10 cellular contexts compared by ENCODE assay signal in the genomic region with DNA sequence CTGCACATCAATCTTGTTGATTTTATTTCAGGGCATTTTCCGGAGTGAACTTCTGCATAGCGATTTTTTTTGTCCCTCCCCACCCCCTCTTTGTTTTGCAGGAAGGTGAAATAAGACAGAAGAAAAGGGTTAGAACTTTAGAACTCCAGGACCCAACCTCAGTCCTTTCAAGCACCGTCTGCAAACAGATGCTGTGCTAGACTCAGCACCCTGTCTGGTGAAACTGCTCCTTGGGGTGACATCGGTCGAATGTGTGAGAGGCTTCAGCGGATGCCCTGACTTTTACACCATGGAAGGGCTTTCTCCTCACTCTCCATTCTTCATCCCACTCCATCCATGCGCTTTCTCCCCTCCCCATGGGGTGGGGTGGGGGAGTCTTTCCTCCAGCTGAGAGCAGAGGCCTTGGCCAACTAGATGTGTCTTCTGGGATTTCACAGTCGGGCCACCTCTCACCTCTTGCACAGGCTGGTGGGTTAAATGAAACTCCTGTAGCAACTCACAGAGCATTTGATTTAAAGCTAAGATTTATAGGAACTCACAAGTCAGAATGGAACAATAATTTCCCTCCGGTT. TPM values are rescaled to one million over a fixed set of nuclear protein-coding genes. Genes with fewer than 3 reads are reported as not detected.
DNase-seq lines count a peak whose midpoint lies in the region; ATAC-seq and TF ChIP-seq lines count a peak whose summit lies in the region.
"Had no signal": no experiment of that assay in that cellular context is flagged by ENCODE, and none has a peak within 500 bp of the region (broad histone marks: within the 10 kb centered on the region; RNA-seq: fewer than 3 reads in every experiment).

No MANE protein-coding gene starts in this region.

- H3K36me3 ChIP-seq in GM06990 (ENCODE audit: control insufficient read depth, insufficient read depth, low read length) (no peaks in the 10 kb centered on the region), parathyroid adenoma (ENCODE audit: control insufficient read depth, insufficient read depth, low read length) (no peaks in the 10 kb centered on the region)

- no peaks in the 10 kb centered on the region for H3K4me1 ChIP-seq in parathyroid adenoma

- POLR2A ChIA-PET in WTC11 (lab: Charles Lee) = interaction anchor here (0.6 to 0.8 kb wide), 3 partner anchors 23 to 446 kb away, joined by 3 to 5 read pairs (median 3); no protein-coding TSS in a partner anchor

- no peak for ATAC-seq in WTC11
- ATAC-seq in HG02981 (IDR thresholded peaks at IDR 0.05; ENCODE audit: unreplicated experiment) = no peak
- ATAC-seq in HG02763 (IDR thresholded peaks at IDR 0.05; ENCODE audit: unreplicated experiment) = no peak

- H3K4me3 Mint-ChIP-seq in WTC11 = peak overlapping the region; percentile 73

- peak overlapping the region; percentile 79 for H2AFZ ChIP-seq in parathyroid adenoma

- CTCF ChIA-PET in WTC11 (lab: Charles Lee) = interaction anchor here (0.6 to 2.2 kb wide), 3 partner anchors 31 to 673 kb away, joined by 3 to 13 read pairs (median 3); no protein-coding TSS in a partner anchor

- H3K27me3 ChIP-seq in GM06990 (replicated peaks; ENCODE audit: control insufficient read depth, insufficient read depth, low read length) (no peaks in the 10 kb centered on the region; the same call in 1 of the 2 replicates), dorsolateral prefrontal cortex (peaks cover 0 to 25% (median 0%) of the 10 kb centered on the region in 45 donors), parathyroid adenoma (ENCODE audit: control insufficient read depth, insufficient read depth, low read length) (no peaks in the 10 kb centered on the region)

- H3K36me3 Mint-ChIP-seq in WTC11 = peaks cover 6% of the 10 kb centered on the region

- peaks cover 6% of the 10 kb centered on the region for H3K9me3 Mint-ChIP-seq in WTC11

- H3K27me3 Mint-ChIP-seq in WTC11 (ENCODE audit: low read depth) = peaks cover 61% of the 10 kb centered on the region

- no peak overlapping the region for H3K27ac ChIP-seq in dorsolateral prefrontal cortex
- H3K27ac ChIP-seq in parathyroid adenoma = no peak overlapping the region

- DNase-seq in GM06990 (ENCODE audit: extremely low read depth, insufficient read length) (peak; percentile 13), WTC11 (ENCODE audit: low spot score) (no peak), dorsolateral prefrontal cortex (no peak), COLO668 (lab: John Stamatoyannopoulos, UW; ENCODE audit: unreplicated experiment) (no peak), putamen (ENCODE audit: low spot score) (no peak)
- DNase-seq: NCI-H2107 had no signal

- no peak overlapping the region; the same call in 1 of the 2 replicates for H3K27ac Mint-ChIP-seq in WTC11

- no peaks in the 10 kb centered on the region for H3K79me2 ChIP-seq in parathyroid adenoma

- TF ChIP-seq CTCF in GM06990 (IDR thresholded peaks at IDR 0.05; ENCODE audit: insufficient read depth, low read length, poor library complexity, severe bottlenecking) (no peak), WTC11 (IDR thresholded peaks at IDR 0.05) (no peak), dorsolateral prefrontal cortex (IDR thresholded peaks at IDR 0.05 in 54 of 56, conservative IDR thresholded peaks at IDR 0.05 in 2 of 56; ENCODE audit: low read depth in 1 of 56, partially characterized antibody in 56 of 56) (no peak), parathyroid adenoma (IDR thresholded peaks at IDR 0.05) (no peak)

- H3K4me2 ChIP-seq in parathyroid adenoma (ENCODE audit: low read length) = peak overlapping the region; percentile 72

- H3K9ac ChIP-seq in parathyroid adenoma = no peak overlapping the region

- no peaks in the 10 kb centered on the region for H3K9me3 ChIP-seq in parathyroid adenoma (ENCODE audit: control insufficient read depth, low read length)

- peak overlapping the region; percentile 54 for H3K4me3 ChIP-seq in GM06990 (replicated peaks; ENCODE audit: low read depth, low read length)
- H3K4me3 ChIP-seq in dorsolateral prefrontal cortex = peak overlapping the region in 46 of 59 donors; percentile 31 to 69 (median 54)
- no peak overlapping the region for H3K4me3 ChIP-seq in parathyroid adenoma (ENCODE audit: low read depth, low read length)

- intact Hi-C loops in dorsolateral prefrontal cortex (cut with DNase I) = no loop called here

- H3K4me1 Mint-ChIP-seq in WTC11 = peaks cover 23% of the 10 kb centered on the region

TF ChIP-seq in WTC11, 78 proteins besides CTCF, POLR2A, EP300 and RAD21 (continues in another document):
- TF ChIP-seq ZNF263 (CRISPR knock-in tag; IDR thresholded peaks at IDR 0.05; ENCODE audit: low read depth) = no peak
- TF ChIP-seq ATF1 (CRISPR knock-in tag; IDR thresholded peaks at IDR 0.05) = no peak
- TF ChIP-seq, protein P1, sequence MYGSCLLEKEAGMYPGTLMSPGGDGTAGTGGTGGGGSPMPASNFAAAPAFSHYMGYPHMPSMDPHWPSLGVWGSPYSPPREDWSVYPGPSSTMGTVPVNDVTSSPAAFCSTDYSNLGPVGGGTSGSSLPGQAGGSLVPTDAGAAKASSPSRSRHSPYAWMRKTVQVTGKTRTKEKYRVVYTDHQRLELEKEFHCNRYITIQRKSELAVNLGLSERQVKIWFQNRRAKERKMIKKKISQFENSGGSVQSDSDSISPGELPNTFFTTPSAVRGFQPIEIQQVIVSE (CRISPR knock-in tag; IDR thresholded peaks at IDR 0.05; ENCODE audit: borderline replicate concordance) = no peak
- TF ChIP-seq ATF2 (CRISPR knock-in tag; IDR thresholded peaks at IDR 0.05; ENCODE audit: borderline replicate concordance, low read depth) = no peak
- TF ChIP-seq, protein P2, sequence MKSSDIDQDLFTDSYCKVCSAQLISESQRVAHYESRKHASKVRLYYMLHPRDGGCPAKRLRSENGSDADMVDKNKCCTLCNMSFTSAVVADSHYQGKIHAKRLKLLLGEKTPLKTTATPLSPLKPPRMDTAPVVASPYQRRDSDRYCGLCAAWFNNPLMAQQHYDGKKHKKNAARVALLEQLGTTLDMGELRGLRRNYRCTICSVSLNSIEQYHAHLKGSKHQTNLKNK (CRISPR knock-in tag; IDR thresholded peaks at IDR 0.05) = no peak
- TF ChIP-seq ZNF512 (CRISPR knock-in tag; IDR thresholded peaks at IDR 0.05; ENCODE audit: borderline replicate concordance) = no peak
- TF ChIP-seq ERG (CRISPR knock-in tag; IDR thresholded peaks at IDR 0.05) = no peak
- TF ChIP-seq ZNF425 (CRISPR knock-in tag; conservative IDR thresholded peaks at IDR 0.05) = no peak
- TF ChIP-seq SMAD4 (CRISPR knock-in tag; IDR thresholded peaks at IDR 0.05) = no peak
- TF ChIP-seq ZNF416 (CRISPR knock-in tag; IDR thresholded peaks at IDR 0.05) = no peak

RNA-seq across cellular contexts. Expression of gene EDAR, which starts 43.3 kb away (rescaled TPM):
- total RNA-seq in WTC11 (2021) (0.05 TPM in 1 of 3 replicates, not detected in the others), dorsolateral prefrontal cortex (under 1 TPM in 9 of 120 experiments, not detected in 111; 0.10 to 0.23 (median 0.15) TPM)
- total RNA-seq: subcutaneous adipose tissue had no signal
